23 cellular contexts compared by ENCODE assay signal in the genomic region with DNA sequence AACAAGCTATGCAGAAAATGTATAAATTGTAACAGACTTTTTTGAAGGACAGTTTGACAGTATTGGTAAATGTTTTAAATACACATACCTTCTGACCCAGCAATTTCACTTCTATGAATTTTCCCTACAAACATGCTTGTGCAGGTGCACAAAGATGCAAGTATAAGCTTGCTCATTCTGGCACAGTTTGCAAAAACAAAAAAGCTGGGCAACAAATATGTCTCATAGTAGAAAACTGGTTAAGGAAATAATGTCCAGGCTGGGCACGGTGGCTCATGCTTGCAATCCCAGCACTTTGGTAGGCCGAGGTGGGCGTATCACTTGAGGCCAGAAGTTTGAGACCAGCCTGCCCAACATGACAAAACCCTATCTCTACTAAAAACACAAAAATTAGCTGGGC.
"Had no signal": no experiment of that assay in that cellular context is flagged by ENCODE, and none has a peak within 500 bp of the region (broad histone marks: within the 10 kb centered on the region; RNA-seq: fewer than 3 reads in every experiment).

No MANE protein-coding gene starts in this region.

- H3K4me1 ChIP-seq: left ventricle myocardium inferior, lower lobe of right lung, parathyroid adenoma, psoas muscle, right lobe of liver, testis, upper lobe of right lung had no signal

- ATAC-seq: gastroesophageal sphincter; left cardiac atrium; lower lobe of right lung; psoas muscle; right lobe of liver; stimulated activated naive B cell treated with anti-CD40 and anti-IgM and Interleukin-4, amounts not matched to agents 10 μg/mL and 1 μg/mL and 100 μg/mL, for 72 hours; stimulated activated naive CD8-positive, alpha-beta T cell treated with anti-CD3 and anti-CD28 coated beads, Interleukin-15, amount 100 ng/mL, for 72 hours; upper lobe of right lung had no signal

- H3K27ac ChIP-seq: gastroesophageal sphincter, left ventricle myocardium inferior, lower lobe of right lung, parathyroid adenoma, psoas muscle, right lobe of liver, testis, tibial nerve, upper lobe of right lung had no signal

- H3K4me3 Mint-ChIP-seq: immature natural killer cell; nephron; stimulated activated naive B cell treated with anti-CD40 and anti-IgM and Interleukin-4, amounts not matched to agents 10 μg/mL and 1 μg/mL and 100 μg/mL, for 72 hours; stimulated activated naive CD8-positive, alpha-beta T cell treated with anti-CD3 and anti-CD28 coated beads, Interleukin-15, amount 100 ng/mL, for 72 hours had no signal

- H3K4me1 Mint-ChIP-seq: immature natural killer cell; nephron; stimulated activated naive CD8-positive, alpha-beta T cell treated with anti-CD3 and anti-CD28 coated beads, Interleukin-15, amount 100 ng/mL, for 72 hours had no signal

- H3K4me3 ChIP-seq: gastroesophageal sphincter, left ventricle myocardium inferior, lower lobe of right lung, psoas muscle, right lobe of liver, testis, tibial nerve, upper lobe of right lung had no signal

- H3K36me3 Mint-ChIP-seq: immature natural killer cell; stimulated activated naive B cell treated with anti-CD40 and anti-IgM and Interleukin-4, amounts not matched to agents 10 μg/mL and 1 μg/mL and 100 μg/mL, for 72 hours had no signal

- DNase-seq: effector memory CD4-positive, alpha-beta T cell; erythroblast; glutamatergic neuron; immature natural killer cell; kidney; left cardiac atrium; left ventricle myocardium inferior; lower lobe of right lung; mesenchymal stem cell; midbrain; occipital lobe; psoas muscle; retina; right lobe of liver; stimulated activated CD4-positive, alpha-beta T cell treated with anti-CD3 and anti-CD28 coated beads, Interleukin-4, amount 100 ng/mL, for 1 hour; stimulated activated naive B cell treated with anti-CD40 and anti-IgM and Interleukin-4, amounts not matched to agents 10 μg/mL and 1 μg/mL and 100 μg/mL, for 72 hours; stimulated activated naive CD8-positive, alpha-beta T cell treated with anti-CD3 and anti-CD28 coated beads, Interleukin-15, amount 100 ng/mL, for 72 hours; testis; upper lobe of right lung had no signal

- H3K27ac Mint-ChIP-seq: immature natural killer cell; nephron; stimulated activated naive B cell treated with anti-CD40 and anti-IgM and Interleukin-4, amounts not matched to agents 10 μg/mL and 1 μg/mL and 100 μg/mL, for 72 hours; stimulated activated naive CD8-positive, alpha-beta T cell treated with anti-CD3 and anti-CD28 coated beads, Interleukin-15, amount 100 ng/mL, for 72 hours had no signal

- H3K9me3 Mint-ChIP-seq: nephron; stimulated activated naive B cell treated with anti-CD40 and anti-IgM and Interleukin-4, amounts not matched to agents 10 μg/mL and 1 μg/mL and 100 μg/mL, for 72 hours; stimulated activated naive CD8-positive, alpha-beta T cell treated with anti-CD3 and anti-CD28 coated beads, Interleukin-15, amount 100 ng/mL, for 72 hours had no signal

- H3K27me3 ChIP-seq: gastroesophageal sphincter, right lobe of liver, testis, tibial nerve, upper lobe of right lung had no signal
